ENCODE assay signal across 15 cellular contexts in genomic region chr4:179110356-179110755, GRCh38.
DNase-seq lines count a peak whose midpoint lies in the region; ATAC-seq and TF ChIP-seq lines count a peak whose summit lies in the region.
"Had no signal": no experiment of that assay in that cellular context is flagged by ENCODE, and none has a peak within 500 bp of the region (broad histone marks: within the 10 kb centered on the region; RNA-seq: fewer than 3 reads in every experiment).

No MANE protein-coding gene starts in this region.

- CTCF ChIA-PET in MCF 10A (lab: Yijun Ruan, JAX) = interaction anchor here (1.2 kb wide), 1 partner anchor 12 kb away, joined by 3 read pairs; no protein-coding TSS in a partner anchor

- POLR2A ChIA-PET in MCF 10A (lab: Yijun Ruan, JAX) = interaction anchor here (0.7 kb wide), 1 partner anchor 165 kb away, joined by 3 read pairs; no protein-coding TSS in a partner anchor

- H3K9me3 ChIP-seq in breast epithelium (no peaks in the 10 kb centered on the region), SJCRH30 (replicated peaks) (no peaks in the 10 kb centered on the region), testis (no peaks in the 10 kb centered on the region), upper lobe of right lung (no peaks in the 10 kb centered on the region), left ventricle myocardium inferior (replicated peaks) (peaks cover 8% of the 10 kb centered on the region)

- intact Hi-C loops in MCF 10A (cut with micrococcal nuclease) = no loop called here
- intact Hi-C loops in breast epithelium (cut with DNase I; ENCODE audit: low total_unique reads) = no loop called here
- intact Hi-C loops in testis (cut with DNase I; ENCODE audit: low total_unique reads) = no loop called here
- intact Hi-C loops in upper lobe of right lung (cut with DNase I) = no loop called here
- intact Hi-C loops in left ventricle myocardium inferior (cut with micrococcal nuclease) = no loop called here

- H3K4me1 ChIP-seq in breast epithelium (no peaks in the 10 kb centered on the region), SJCRH30 (no peaks in the 10 kb centered on the region), testis (no peaks in the 10 kb centered on the region), upper lobe of right lung (no peaks in the 10 kb centered on the region), left ventricle myocardium inferior (no peaks in the 10 kb centered on the region)
- H3K4me1 ChIP-seq: neural progenitor cell had no signal

- no TSS peak for BruUV-seq in MCF 10A (replicated peaks; lab: Mats Ljungman, UMichigan)

- H3K27me3 Mint-ChIP-seq in MCF 10A (ENCODE audit: insufficient read depth, unreplicated experiment) = no peaks in the 10 kb centered on the region
- H3K27me3 Mint-ChIP-seq: activated naive CD4-positive, alpha-beta T cell treated with anti-CD3 and anti-CD28 coated beads, Interleukin-2, amount 10 ng/mL, durations not matched to agents 7 days and 5 days; CD4-positive, alpha-beta memory T cell had no signal

- no peaks in the 10 kb centered on the region for H3K36me3 Mint-ChIP-seq in MCF 10A (ENCODE audit: insufficient read depth, unreplicated experiment)
- H3K36me3 Mint-ChIP-seq: activated naive CD4-positive, alpha-beta T cell treated with anti-CD3 and anti-CD28 coated beads, Interleukin-2, amount 10 ng/mL, durations not matched to agents 7 days and 5 days; CD4-positive, alpha-beta memory T cell; neural progenitor cell had no signal

- TF ChIP-seq POLR2A in breast epithelium (IDR thresholded peaks at IDR 0.05) (no peak), testis (IDR thresholded peaks at IDR 0.05) (no peak)

- no peak for TF ChIP-seq CTCF in MCF 10A (IDR thresholded peaks at IDR 0.05; ENCODE audit: unreplicated experiment)
- no peak for TF ChIP-seq CTCF in breast epithelium (IDR thresholded peaks at IDR 0.05)
- TF ChIP-seq CTCF in fibroblast of mammary gland (conservative IDR thresholded peaks at IDR 0.05; ENCODE audit: control insufficient read depth, insufficient read depth, low read depth, low read length) = no peak
- no peak for TF ChIP-seq CTCF in testis (IDR thresholded peaks at IDR 0.05)
- no peak for TF ChIP-seq CTCF in upper lobe of right lung (IDR thresholded peaks at IDR 0.05)
- TF ChIP-seq CTCF in left ventricle myocardium inferior (IDR thresholded peaks at IDR 0.05; ENCODE audit: borderline replicate concordance) = no peak

- 91 to 94% methylated on average over 2 of the region's 2 CpGs for WGBS in testis, 2 donors

- H3K27ac Mint-ChIP-seq in MCF 10A (ENCODE audit: low read depth, unreplicated experiment) = no peak overlapping the region
- H3K27ac Mint-ChIP-seq: activated naive CD4-positive, alpha-beta T cell treated with anti-CD3 and anti-CD28 coated beads, Interleukin-2, amount 10 ng/mL, durations not matched to agents 7 days and 5 days; CD4-positive, alpha-beta memory T cell; neural progenitor cell had no signal

- no peak overlapping the region for H3K4me3 Mint-ChIP-seq in MCF 10A (ENCODE audit: unreplicated experiment)
- H3K4me3 Mint-ChIP-seq: activated naive CD4-positive, alpha-beta T cell treated with anti-CD3 and anti-CD28 coated beads, Interleukin-2, amount 10 ng/mL, durations not matched to agents 7 days and 5 days; CD4-positive, alpha-beta memory T cell; neural progenitor cell had no signal

- H3K4me3 ChIP-seq in breast epithelium = no peak overlapping the region
- no peak overlapping the region for H3K4me3 ChIP-seq in SJCRH30
- H3K4me3 ChIP-seq in fibroblast of mammary gland (ENCODE audit: control insufficient read depth, low read depth, low read length) = no peak overlapping the region
- H3K4me3 ChIP-seq in testis = no peak overlapping the region
- H3K4me3 ChIP-seq in upper lobe of right lung = no peak overlapping the region
- no peak overlapping the region for H3K4me3 ChIP-seq in left ventricle myocardium inferior
- H3K4me3 ChIP-seq: neural progenitor cell had no signal

- H3K36me3 ChIP-seq in breast epithelium (no peaks in the 10 kb centered on the region), SJCRH30 (no peaks in the 10 kb centered on the region), testis (ENCODE audit: low read depth, missing control alignments) (no peaks in the 10 kb centered on the region), upper lobe of right lung (no peaks in the 10 kb centered on the region), left ventricle myocardium inferior (no peaks in the 10 kb centered on the region)
- H3K36me3 ChIP-seq: neural progenitor cell had no signal

- peaks cover 34% of the 10 kb centered on the region for H3K4me1 Mint-ChIP-seq in MCF 10A (ENCODE audit: insufficient read depth, unreplicated experiment)
- H3K4me1 Mint-ChIP-seq: activated naive CD4-positive, alpha-beta T cell treated with anti-CD3 and anti-CD28 coated beads, Interleukin-2, amount 10 ng/mL, durations not matched to agents 7 days and 5 days; CD4-positive, alpha-beta memory T cell; neural progenitor cell had no signal

- no peak overlapping the region for H3K27ac ChIP-seq in breast epithelium
- H3K27ac ChIP-seq in SJCRH30 = no peak overlapping the region
- H3K27ac ChIP-seq in testis = no peak overlapping the region
- H3K27ac ChIP-seq in upper lobe of right lung = no peak overlapping the region
- H3K27ac ChIP-seq in left ventricle myocardium inferior (replicated peaks) = no peak overlapping the region
- H3K27ac ChIP-seq: neural progenitor cell had no signal

- H3K27me3 ChIP-seq in breast epithelium (no peaks in the 10 kb centered on the region), SJCRH30 (no peaks in the 10 kb centered on the region), testis (no peaks in the 10 kb centered on the region), upper lobe of right lung (no peaks in the 10 kb centered on the region), left ventricle myocardium inferior (ENCODE audit: low read depth) (no peaks in the 10 kb centered on the region)
- H3K27me3 ChIP-seq: neural progenitor cell had no signal

- no peaks in the 10 kb centered on the region for H3K9me3 Mint-ChIP-seq in MCF 10A (ENCODE audit: unreplicated experiment)
- H3K9me3 Mint-ChIP-seq: neural progenitor cell had no signal

- no peak for ATAC-seq in upper lobe of right lung

- DNase-seq in MCF 10A (ENCODE audit: unreplicated experiment) = peak; percentile 65
- DNase-seq in breast epithelium (ENCODE audit: low spot score in 2 of 2) = no peak
- DNase-seq in SJCRH30 = peak; percentile 4 to 5
- DNase-seq in fibroblast of mammary gland (ENCODE audit: low read depth) = peak; percentile 38
- DNase-seq in cortex of kidney (lab: John Stamatoyannopoulos, UW) = no peak
- no peak for DNase-seq in testis
- DNase-seq in upper lobe of right lung = no peak
- DNase-seq in left ventricle myocardium inferior = no peak
- DNase-seq: 8988T; activated naive CD4-positive, alpha-beta T cell treated with anti-CD3 and anti-CD28 coated beads, Interleukin-2, amount 10 ng/mL, durations not matched to agents 7 days and 5 days; CD4-positive, alpha-beta memory T cell; cerebellar nuclear complex; NCI-H2081 treated with DMSO at 0.1 percent for 48 hours; stimulated activated naive CD4-positive, alpha-beta T cell treated with Interleukin-2 at 50 U/mL for 16 hours had no signal

Comparison
In these comparisons a context has a peak if more than half of its experiments do, and no peak if none do; other contexts are left out.
1. DNase-seq: peak in MCF 10A (single experiment), SJCRH30 (2 of 2) and fibroblast of mammary gland (single experiment); none in breast epithelium (0 of 2), cortex of kidney (single experiment), testis (single experiment), upper lobe of right lung (single experiment) and left ventricle myocardium inferior (single experiment).